ENCODE assay signal across 8 cellular contexts in the genomic region with DNA sequence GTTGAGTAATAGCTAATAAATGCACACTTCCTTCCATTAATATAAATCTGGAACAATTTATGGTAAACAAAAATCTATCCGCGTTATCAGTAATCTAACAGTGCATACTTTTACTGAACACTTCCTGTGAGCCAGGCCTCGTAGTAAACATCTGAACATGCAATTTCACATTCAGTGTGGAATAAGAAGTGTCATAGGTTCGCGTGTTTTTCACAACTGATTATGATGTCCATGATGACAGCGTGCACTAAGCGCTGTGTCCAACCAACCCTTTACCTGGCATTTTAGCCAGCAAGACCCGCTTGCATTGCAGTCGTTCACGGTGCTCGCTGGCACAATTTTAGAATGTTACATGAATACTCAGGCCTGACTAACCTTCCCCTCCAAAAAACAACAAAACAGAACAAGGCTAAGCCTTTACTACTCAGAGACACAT. TPM values are rescaled to one million over a fixed set of nuclear protein-coding genes. Genes with fewer than 3 reads are reported as not detected.
A peak's percentile ranks its signal among the peaks of the same experiment; 100 is the strongest.
DNase-seq lines count a peak whose midpoint lies in the region; ATAC-seq, FAIRE-seq and TF ChIP-seq lines count a peak whose summit lies in the region.

No MANE protein-coding gene starts in this region.

- FAIRE-seq in K562 (lab: Jason Lieb, UNC) = peak; percentile 75

- CTCF ChIA-PET in K562 (lab: Yijun Ruan, JAX; ENCODE audit: low intra/inter-chr PET ratio) = no interaction called here

- peaks cover 0 to 24% (median 6%) of the 10 kb centered on the region in 9 donors for H3K36me3 ChIP-seq in heart right ventricle
- H3K36me3 ChIP-seq in K562 (ENCODE audit: control insufficient read depth, insufficient read depth, low read length) = peaks cover 19% of the 10 kb centered on the region; the same call in 2 of the 3 replicates
- H3K36me3 ChIP-seq in vagina = peaks cover 0 to 4% of the 10 kb centered on the region in 2 donors

- no peaks in the 10 kb centered on the region for H3K9me3 Mint-ChIP-seq in memory B cell

- POLR2A ChIA-PET in K562 (lab: Yijun Ruan, JAX) = interaction anchor here (0.6 to 1.7 kb wide), 4 partner anchors 9 to 110 kb away, joined by 3 to 5 read pairs (median 4); no protein-coding TSS in a partner anchor

- in situ Hi-C loops in K562 (cut with MboI) = no loop called here
- in situ Hi-C loops in KBM-7 (cut with MboI; ENCODE audit: low pct_unique_long_range_greater_than_20kb, low sequenced_read_pairs) = no loop called here

- H3K36me3 Mint-ChIP-seq in memory B cell = peaks cover 8% of the 10 kb centered on the region

- no peak for TF ChIP-seq EP300 in K562 (IDR thresholded peaks at IDR 0.05; ENCODE audit: low read length)

- TF ChIP-seq POLR2A in K562 (conservative IDR thresholded peaks at IDR 0.05) = no peak
- TF ChIP-seq POLR2A in vagina (IDR thresholded peaks at IDR 0.05) = no peak

- H3K4me2 ChIP-seq in K562 (ENCODE audit: insufficient read depth, low read length) = peak overlapping the region; percentile 95

- H3K9me1 ChIP-seq in K562 (ENCODE audit: control insufficient read depth, insufficient read depth, low read length) = no peaks in the 10 kb centered on the region

- TF ChIP-seq CTCF in heart right ventricle (IDR thresholded peaks at IDR 0.05) = no peak
- no peak for TF ChIP-seq CTCF in K562 (IDR thresholded peaks at IDR 0.05 in 2 of 3, conservative IDR thresholded peaks at IDR 0.05 in 1 of 3; ENCODE audit: insufficient read depth in 2 of 3, low read depth in 1 of 3, low read length in 3 of 3)
- TF ChIP-seq CTCF in vagina (IDR thresholded peaks at IDR 0.05) = no peak
- TF ChIP-seq CTCF in GM10266 (IDR thresholded peaks at IDR 0.05; ENCODE audit: control insufficient read depth, insufficient read depth, low read depth, missing control alignments) = no peak

- TF ChIP-seq RAD21 in K562 (CRISPR knock-in tag; conservative IDR thresholded peaks at IDR 0.05 in 1 of 2, IDR thresholded peaks at IDR 0.05 in 1 of 2) = no peak

- H3K27me3 Mint-ChIP-seq in memory B cell = no peaks in the 10 kb centered on the region

- no peaks in the 10 kb centered on the region; the same call in 1 of the 2 replicates for H4K20me1 ChIP-seq in K562 (replicated peaks; ENCODE audit: control insufficient read depth, insufficient read depth, low read length)

- peaks cover 23% of the 10 kb centered on the region for H3K79me2 ChIP-seq in K562 (ENCODE audit: control insufficient read depth, insufficient read depth, low read length)

- BruUV-seq in K562 (replicated peaks; lab: Mats Ljungman, UMichigan) = no TSS peak

- 27 to 28% methylated on average over 11 of the region's 11 CpGs for WGBS in heart right ventricle, 2 donors
- 22% methylated on average over 11 of the region's 11 CpGs for WGBS in K562 (ENCODE audit: insufficient coverage, low coverage, missing lambda C conversion rate)

- H3K4me3 ChIP-seq in heart right ventricle (peak overlapping the region in 9 of 10 donors; percentile 61 to 95 (median 87)), K562 (peak overlapping the region; percentile 69), vagina (peak overlapping the region; percentile 71 to 72)

- H3K27me3 ChIP-seq in heart right ventricle (no peaks in the 10 kb centered on the region), K562 (ENCODE audit: control insufficient read depth in 2 of 2, insufficient read depth in 2 of 2, low read length in 2 of 2) (no peaks in the 10 kb centered on the region), vagina (no peaks in the 10 kb centered on the region)

- H3K4me1 ChIP-seq in heart right ventricle (peaks cover 0 to 38% (median 22%) of the 10 kb centered on the region in 9 donors), K562 (replicated peaks in 1 of 2; ENCODE audit: control insufficient read depth in 2 of 2, insufficient read depth in 2 of 2, low read length in 2 of 2) (peaks cover 11 to 25% of the 10 kb centered on the region in 2 experiments; a peak in 4 of 5 replicates), vagina (peaks cover 36% of the 10 kb centered on the region)

- 0 out of 2 replicates have a peak overlapping the region, but pooled peaks have one; percentile 10 for H2AFZ ChIP-seq in K562 (ENCODE audit: low read depth, low read length)

- H3K27ac Mint-ChIP-seq in memory B cell = peak overlapping the region; percentile 96

- intact Hi-C loops in heart right ventricle (cut with DNase I) = no loop called here
- intact Hi-C loops in left ventricle myocardium superior (cut with micrococcal nuclease) = no loop called here
- intact Hi-C loops in K562 (cut with micrococcal nuclease) = loop anchor here (2.0 kb wide), 1 partner anchor 67 kb away; the partner anchor contains the start of gene DNAL1
- intact Hi-C loops in vagina (cut with DNase I) = loop anchor here (10.0 kb wide), 1 partner anchor 67 kb away; the partner anchor contains the start of gene DNAL1

- peaks cover 23% of the 10 kb centered on the region for H3K4me1 Mint-ChIP-seq in memory B cell

- H3K4me3 Mint-ChIP-seq in memory B cell = peak overlapping the region; percentile 94

- H3K9ac ChIP-seq in K562 (ENCODE audit: insufficient read depth in 1 of 2, low read depth in 2 of 2, low read length in 2 of 2) = peak overlapping the region; percentile 61 to 94; a peak in 3 of 4 replicates

- no peaks in the 10 kb centered on the region for H3K9me3 ChIP-seq in heart right ventricle
- H3K9me3 ChIP-seq in K562 (replicated peaks; ENCODE audit: control insufficient read depth, insufficient read depth, low read depth, low read length) = no peaks in the 10 kb centered on the region
- H3K9me3 ChIP-seq in vagina = no peaks in the 10 kb centered on the region

- peak overlapping the region in 6 of 10 donors; percentile 31 to 95 (median 62) for H3K27ac ChIP-seq in heart right ventricle
- H3K27ac ChIP-seq in K562 (ENCODE audit: extremely low read depth, low read depth, low read length) = peak overlapping the region; percentile 40; the same call in 2 of the 3 replicates
- H3K27ac ChIP-seq in vagina = peak overlapping the region; percentile 85

- ATAC-seq in heart right ventricle = peak in 1 of 8 donors; percentile 2
- ATAC-seq in left ventricle myocardium superior = no peak
- ATAC-seq in K562 = no peak
- ATAC-seq in memory B cell (ENCODE audit: low read depth) = no peak

- no peak for DNase-seq in heart right ventricle
- DNase-seq in left ventricle myocardium superior = no peak
- no peak for DNase-seq in K562 (ENCODE audit: extremely low read depth in 1 of 4, low spot score in 3 of 4)
- DNase-seq in memory B cell (ENCODE audit: low spot score in 2 of 2) = no peak
- no peak for DNase-seq in vagina (ENCODE audit: extremely low spot score in 2 of 2)
- DNase-seq in KBM-7 = no peak
- DNase-seq in GM10266 (ENCODE audit: extremely low spot score) = no peak
- no peak for DNase-seq in NCI-H1436 treated with DMSO at 0.1 percent for 48 hours (lab: John Stamatoyannopoulos, UW)

RNA-seq across cellular contexts. Expression of gene PNMA1, which starts 2.1 kb away (rescaled TPM):
- total RNA-seq in heart right ventricle (10 to 100 TPM; 13.9 to 30.8 (median 23.6) TPM), left ventricle myocardium superior (13.9 TPM), K562 (2014; rRNA removed) (4.6 and 4.7 TPM in 2 replicates), K562 (2014; rRNA removed; fragmentation: Illumina TruSeq; extraction: Trizol) (7.9 and 8.7 TPM in 2 replicates), K562 (2015; rRNA removed; fragmentation: Illumina TruSeq; extraction: Trizol) (6.6 and 7.1 TPM in 2 replicates), K562 (2021) (24.8 and 26.4 TPM in 2 replicates), vagina (35.4 TPM)
- polyA plus RNA-seq in heart right ventricle (10 to 100 TPM in 1 of 2 donors, 1 to 10 TPM in 1; 6.6 to 15.7 TPM), K562 (2011; rRNA removed) (7.5 and 11.3 TPM in 2 replicates), K562 (2014; fragmentation: Illumina TruSeq; extraction: Trizol) (15.5 and 15.7 TPM in 2 replicates), K562 (2014; fragmentation: Nextera tagmentation; extraction: Ambion mirVana) (1 to 10 TPM; 1.7 to 2.4 TPM), K562 (2014; rRNA removed) (12.7 and 15.1 TPM in 2 replicates)
- 5.1 and 6.7 TPM in 2 replicates for total RNA-seq in K562 (2011; cell fraction: chromatin; rRNA removed; ENCODE audit: low replicate concordance)
- 6.8 and 8.0 TPM in 2 replicates for total RNA-seq in K562 (2011; cell fraction: nucleolus; rRNA removed)
- total RNA-seq in K562 (2011; cell fraction: nucleoplasm; rRNA removed) = 8.8 and 9.7 TPM in 2 replicates
- 6.3 and 7.9 TPM in 2 replicates for polyA plus RNA-seq in K562 (2011; cell fraction: cytosol; rRNA removed)
- polyA plus RNA-seq in K562 (2011; cell fraction: nucleus; rRNA removed) = 6.2 and 6.9 TPM in 2 replicates
- polyA plus RNA-seq in K562 (2012) = 18.6 and 26.5 TPM in 2 replicates
- polyA minus RNA-seq in K562 (2011; rRNA and poly(A)+ RNA removed) = 6.4 and 9.0 TPM in 2 replicates
- 4.3 and 7.6 TPM in 2 replicates for polyA minus RNA-seq in K562 (2011; cell fraction: cytosol; rRNA and poly(A)+ RNA removed)
- polyA minus RNA-seq in K562 (2011; cell fraction: nucleus; rRNA and poly(A)+ RNA removed) = 3.3 and 3.4 TPM in 2 replicates

Comparison
In these comparisons a context has a peak if more than half of its experiments do, and no peak if none do; other contexts are left out.
1. intact Hi-C loops: an anchor here in K562 (2.0 kb wide) and vagina (10.0 kb wide); none called in heart right ventricle and left ventricle myocardium superior.